8 cellular contexts compared by ENCODE assay signal in genomic region chr20:57393321-57394086, GRCh38. TPM values are rescaled to one million over a fixed set of nuclear protein-coding genes. Genes with fewer than 3 reads are reported as not detected.
DNase-seq lines count a peak whose midpoint lies in the region; ATAC-seq, FAIRE-seq and TF ChIP-seq lines count a peak whose summit lies in the region.

No MANE protein-coding gene starts in this region.

- ATAC-seq in K562, result no peak
- ATAC-seq in natural killer cell, result no peak
- no peak for ATAC-seq in HG02571 (IDR thresholded peaks at IDR 0.05; ENCODE audit: unreplicated experiment)
- ATAC-seq in HG03457 (IDR thresholded peaks at IDR 0.05; ENCODE audit: unreplicated experiment), result no peak

- H3K9me3 ChIP-seq in K562 (replicated peaks; ENCODE audit: control insufficient read depth, insufficient read depth, low read depth, low read length) (no peaks in the 10 kb centered on the region), MG63 (no peaks in the 10 kb centered on the region)

- no peak overlapping the region; the same call in 2 of the 3 replicates for H3K27ac ChIP-seq in K562 (ENCODE audit: extremely low read depth, low read depth, low read length)

- intact Hi-C loops in K562 (cut with micrococcal nuclease) (loop anchor here (5.0 kb wide), 1 partner anchor 59 kb away; no protein-coding TSS in a partner anchor), natural killer cell (cut with micrococcal nuclease) (loop anchor here (2.0 to 10.0 kb wide), 4 partner anchors 13 to 913 kb away; partner anchors contain the start of gene PMEPA1)

- H3K4me2 ChIP-seq in K562 (ENCODE audit: insufficient read depth, low read length), result peak overlapping the region; percentile 84

- no TSS peak for BruUV-seq in K562 (replicated peaks; lab: Mats Ljungman, UMichigan)

- no peaks in the 10 kb centered on the region for H3K9me3 Mint-ChIP-seq in natural killer cell

- no peak for TF ChIP-seq CTCF in NB4 (IDR thresholded peaks at IDR 0.05; ENCODE audit: low read depth, low read length)
- no peak for TF ChIP-seq CTCF in K562 (IDR thresholded peaks at IDR 0.05 in 2 of 3, conservative IDR thresholded peaks at IDR 0.05 in 1 of 3; ENCODE audit: insufficient read depth in 2 of 3, low read depth in 1 of 3, low read length in 3 of 3)
- no peak for TF ChIP-seq CTCF in natural killer cell (IDR thresholded peaks at IDR 0.05)

- TF ChIP-seq POLR2A in NB4 (IDR thresholded peaks at IDR 0.05; ENCODE audit: extremely low read depth, insufficient read length) (no peak), K562 (conservative IDR thresholded peaks at IDR 0.05) (no peak)

- in situ Hi-C loops in K562 (cut with MboI), result loop anchor here (25.0 kb wide), 1 partner anchor 819 kb away; no protein-coding TSS in a partner anchor

- no peaks in the 10 kb centered on the region for H3K27me3 Mint-ChIP-seq in natural killer cell (ENCODE audit: low read depth in 2 of 2)

- peaks cover 41% of the 10 kb centered on the region for H4K20me1 ChIP-seq in K562 (replicated peaks; ENCODE audit: control insufficient read depth, insufficient read depth, low read length)

- H3K4me1 Mint-ChIP-seq in natural killer cell, result peaks cover 49 to 69% of the 10 kb centered on the region in 2 donors

- WGBS in K562 (ENCODE audit: insufficient coverage, low coverage, missing lambda C conversion rate), result 86% methylated on average over 14 of the region's 14 CpGs

- no peaks in the 10 kb centered on the region for H3K27me3 ChIP-seq in K562 (ENCODE audit: control insufficient read depth in 2 of 2, insufficient read depth in 2 of 2, low read length in 2 of 2)
- H3K27me3 ChIP-seq in MG63, result no peaks in the 10 kb centered on the region

- no peak overlapping the region for H2AFZ ChIP-seq in K562 (ENCODE audit: low read depth, low read length)

- H3K79me2 ChIP-seq in K562 (ENCODE audit: control insufficient read depth, insufficient read depth, low read length), result peaks cover 71% of the 10 kb centered on the region

- H3K36me3 Mint-ChIP-seq in natural killer cell, result no peaks in the 10 kb centered on the region

- H3K4me3 ChIP-seq in NB4 (ENCODE audit: low read depth, low read length) (peak overlapping the region; percentile 74), K562 (peak overlapping the region; percentile 75; the same call in 1 of the 2 replicates), MG63 (no peak overlapping the region)

- peak overlapping the region; percentile 95 for H3K4me3 Mint-ChIP-seq in natural killer cell

- DNase-seq in DMS153 treated with DMSO at 0.1 percent for 48 hours (lab: John Stamatoyannopoulos, UW; ENCODE audit: unreplicated experiment) (peak; percentile 74), NB4 (ENCODE audit: low read depth) (no peak), K562 (ENCODE audit: extremely low read depth in 1 of 4, low spot score in 3 of 4) (no peak), natural killer cell (no peak), iPS-NIHi7 (ENCODE audit: extremely low spot score) (no peak), MG63 (no peak)

- H3K4me1 ChIP-seq in K562 (replicated peaks in 1 of 2; ENCODE audit: control insufficient read depth in 2 of 2, insufficient read depth in 2 of 2, low read length in 2 of 2), result peaks cover 34 to 75% of the 10 kb centered on the region in 2 experiments

- POLR2A ChIA-PET in K562 (lab: Yijun Ruan, JAX), result interaction anchor here (0.7 to 1.8 kb wide), 5 partner anchors 8 to 130 kb away, joined by 4 to 6 read pairs (median 5); no protein-coding TSS in a partner anchor

- peak overlapping the region; percentile 71 to 96; a peak in 3 of 4 replicates for H3K9ac ChIP-seq in K562 (ENCODE audit: insufficient read depth in 1 of 2, low read depth in 2 of 2, low read length in 2 of 2)

- CTCF ChIA-PET in K562 (lab: Yijun Ruan, JAX; ENCODE audit: low intra/inter-chr PET ratio), result no interaction called here

- no peak for TF ChIP-seq RAD21 in K562 (CRISPR knock-in tag; conservative IDR thresholded peaks at IDR 0.05 in 1 of 2, IDR thresholded peaks at IDR 0.05 in 1 of 2)

- H3K36me3 ChIP-seq in K562 (ENCODE audit: control insufficient read depth, insufficient read depth, low read length) (peaks cover 65% of the 10 kb centered on the region), MG63 (peaks cover 52% of the 10 kb centered on the region)

- no peak for FAIRE-seq in K562 (lab: Jason Lieb, UNC)

- peak overlapping the region; percentile 92 to 95 for H3K27ac Mint-ChIP-seq in natural killer cell

- H3K9me1 ChIP-seq in K562 (ENCODE audit: control insufficient read depth, insufficient read depth, low read length), result peaks cover 5% of the 10 kb centered on the region

- no peak for TF ChIP-seq EP300 in K562 (IDR thresholded peaks at IDR 0.05; ENCODE audit: low read length)

TF ChIP-seq in K562, 482 proteins besides CTCF, POLR2A, EP300 and RAD21:
- TF ChIP-seq, protein P1, sequence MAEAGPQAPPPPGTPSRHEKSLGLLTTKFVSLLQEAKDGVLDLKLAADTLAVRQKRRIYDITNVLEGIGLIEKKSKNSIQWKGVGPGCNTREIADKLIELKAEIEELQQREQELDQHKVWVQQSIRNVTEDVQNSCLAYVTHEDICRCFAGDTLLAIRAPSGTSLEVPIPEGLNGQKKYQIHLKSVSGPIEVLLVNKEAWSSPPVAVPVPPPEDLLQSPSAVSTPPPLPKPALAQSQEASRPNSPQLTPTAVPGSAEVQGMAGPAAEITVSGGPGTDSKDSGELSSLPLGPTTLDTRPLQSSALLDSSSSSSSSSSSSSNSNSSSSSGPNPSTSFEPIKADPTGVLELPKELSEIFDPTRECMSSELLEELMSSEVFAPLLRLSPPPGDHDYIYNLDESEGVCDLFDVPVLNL (CRISPR knock-in tag; IDR thresholded peaks at IDR 0.05; ENCODE audit: low read depth), result no peak
- TF ChIP-seq RBM22 (IDR thresholded peaks at IDR 0.05; ENCODE audit: low read depth, low read length, poor library complexity, severe bottlenecking), result no peak
- TF ChIP-seq, protein P2, sequence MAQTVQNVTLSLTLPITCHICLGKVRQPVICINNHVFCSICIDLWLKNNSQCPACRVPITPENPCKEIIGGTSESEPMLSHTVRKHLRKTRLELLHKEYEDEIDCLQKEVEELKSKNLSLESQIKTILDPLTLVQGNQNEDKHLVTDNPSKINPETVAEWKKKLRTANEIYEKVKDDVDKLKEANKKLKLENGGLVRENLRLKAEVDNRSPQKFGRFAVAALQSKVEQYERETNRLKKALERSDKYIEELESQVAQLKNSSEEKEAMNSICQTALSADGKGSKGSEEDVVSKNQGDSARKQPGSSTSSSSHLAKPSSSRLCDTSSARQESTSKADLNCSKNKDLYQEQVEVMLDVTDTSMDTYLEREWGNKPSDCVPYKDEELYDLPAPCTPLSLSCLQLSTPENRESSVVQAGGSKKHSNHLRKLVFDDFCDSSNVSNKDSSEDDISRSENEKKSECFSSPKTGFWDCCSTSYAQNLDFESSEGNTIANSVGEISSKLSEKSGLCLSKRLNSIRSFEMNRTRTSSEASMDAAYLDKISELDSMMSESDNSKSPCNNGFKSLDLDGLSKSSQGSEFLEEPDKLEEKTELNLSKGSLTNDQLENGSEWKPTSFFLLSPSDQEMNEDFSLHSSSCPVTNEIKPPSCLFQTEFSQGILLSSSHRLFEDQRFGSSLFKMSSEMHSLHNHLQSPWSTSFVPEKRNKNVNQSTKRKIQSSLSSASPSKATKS (CRISPR knock-in tag; IDR thresholded peaks at IDR 0.05), result no peak
- TF ChIP-seq MCM2 (IDR thresholded peaks at IDR 0.05; ENCODE audit: low read depth), result no peak
- TF ChIP-seq HDAC6 (IDR thresholded peaks at IDR 0.05; ENCODE audit: low read depth, low read length), result no peak

RNA-seq across cellular contexts. Expression of gene RBM38, which starts 2.3 kb away (rescaled TPM):
- 13.6 and 33.0 TPM in 2 replicates for total RNA-seq in K562 (2011; cell fraction: chromatin; rRNA removed; ENCODE audit: low replicate concordance)
- 29.3 and 29.4 TPM in 2 replicates for total RNA-seq in K562 (2011; cell fraction: nucleolus; rRNA removed)
- 21.9 and 24.7 TPM in 2 replicates for total RNA-seq in K562 (2011; cell fraction: nucleoplasm; rRNA removed)
- total RNA-seq in K562 (2014; rRNA removed) (63.6 and 74.0 TPM in 2 replicates), K562 (2014; rRNA removed; fragmentation: Illumina TruSeq; extraction: Trizol) (10.9 and 12.3 TPM in 2 replicates), K562 (2015; rRNA removed; fragmentation: Illumina TruSeq; extraction: Trizol) (33.9 and 36.1 TPM in 2 replicates), K562 (2021) (82.4 and 83.4 TPM in 2 replicates), natural killer cell (100 to 1,000 TPM; 217 to 392 (median 264) TPM)
- polyA plus RNA-seq in K562 (2011; rRNA removed) (31.9 and 33.2 TPM in 2 replicates), K562 (2014; fragmentation: Illumina TruSeq; extraction: Trizol) (22.5 and 55.0 TPM in 2 replicates), K562 (2014; fragmentation: Nextera tagmentation; extraction: Ambion mirVana) (under 1 TPM; 0.28 to 0.39 TPM), K562 (2014; rRNA removed) (79.6 and 84.1 TPM in 2 replicates)
- 44.2 and 145 TPM in 2 replicates for polyA plus RNA-seq in K562 (2011; cell fraction: cytosol; rRNA removed)
- polyA plus RNA-seq in K562 (2011; cell fraction: nucleus; rRNA removed), result 29.1 and 66.0 TPM in 2 replicates
- 54.8 and 56.8 TPM in 2 replicates for polyA plus RNA-seq in K562 (2012)
- polyA minus RNA-seq in K562 (2011; rRNA and poly(A)+ RNA removed), result 7.0 and 14.2 TPM in 2 replicates
- polyA minus RNA-seq in K562 (2011; cell fraction: cytosol; rRNA and poly(A)+ RNA removed), result 35.7 and 38.9 TPM in 2 replicates
- 8.0 and 10.9 TPM in 2 replicates for polyA minus RNA-seq in K562 (2011; cell fraction: nucleus; rRNA and poly(A)+ RNA removed)
- total RNA-seq in MG63 (2014; rRNA removed; shearing (Covaris generic); ENCODE audit: low replicate concordance), result 50.0 and 51.2 TPM in 2 replicates

RNA-seq across cellular contexts. Expression of gene RAE1, which starts 42.4 kb away (rescaled TPM):
- total RNA-seq in K562 (2011; cell fraction: chromatin; rRNA removed; ENCODE audit: low replicate concordance), result 95.3 and 106 TPM in 2 replicates
- total RNA-seq in K562 (2011; cell fraction: nucleolus; rRNA removed), result 55.4 and 62.8 TPM in 2 replicates
- total RNA-seq in K562 (2011; cell fraction: nucleoplasm; rRNA removed), result 67.5 and 71.1 TPM in 2 replicates
- total RNA-seq in K562 (2014; rRNA removed), result 40.8 and 60.8 TPM in 2 replicates
- total RNA-seq in K562 (2014; rRNA removed; fragmentation: Illumina TruSeq; extraction: Trizol), result 77.7 and 81.1 TPM in 2 replicates
- total RNA-seq in K562 (2015; rRNA removed; fragmentation: Illumina TruSeq; extraction: Trizol), result 82.6 and 84.9 TPM in 2 replicates
- 68.7 and 70.5 TPM in 2 replicates for total RNA-seq in K562 (2021)
- 49.8 and 52.2 TPM in 2 replicates for polyA plus RNA-seq in K562 (2011; rRNA removed)
- 54.7 and 109 TPM in 2 replicates for polyA plus RNA-seq in K562 (2011; cell fraction: cytosol; rRNA removed)
- polyA plus RNA-seq in K562 (2011; cell fraction: nucleus; rRNA removed), result 88.3 and 89.8 TPM in 2 replicates
- 45.2 and 61.8 TPM in 2 replicates for polyA plus RNA-seq in K562 (2012)
- 100 and 104 TPM in 2 replicates for polyA plus RNA-seq in K562 (2014; fragmentation: Illumina TruSeq; extraction: Trizol)
- polyA plus RNA-seq in K562 (2014; fragmentation: Nextera tagmentation; extraction: Ambion mirVana), result 100 to 1,000 TPM; 223 to 248 TPM
- polyA plus RNA-seq in K562 (2014; rRNA removed), result 33.7 and 62.4 TPM in 2 replicates
- 80.5 and 110 TPM in 2 replicates for polyA minus RNA-seq in K562 (2011; rRNA and poly(A)+ RNA removed)
- polyA minus RNA-seq in K562 (2011; cell fraction: cytosol; rRNA and poly(A)+ RNA removed), result 36.4 and 45.3 TPM in 2 replicates
- polyA minus RNA-seq in K562 (2011; cell fraction: nucleus; rRNA and poly(A)+ RNA removed), result 55.3 and 89.0 TPM in 2 replicates
- 10 to 100 TPM; 50.3 to 66.8 (median 52.5) TPM for total RNA-seq in natural killer cell
- 74.3 and 85.5 TPM in 2 replicates for total RNA-seq in MG63 (2014; rRNA removed; shearing (Covaris generic); ENCODE audit: low replicate concordance)
